ENCODE assay signal across 1 cellular context in genomic region chr1:160361814-160362167, GRCh38.
TF ChIP-seq lines count a peak whose summit lies in the region.

No MANE protein-coding gene starts in this region.

TF ChIP-seq in WTC11, 78 proteins besides CTCF, POLR2A, EP300 and RAD21 (continued from another document):
- TF ChIP-seq, protein P1, sequence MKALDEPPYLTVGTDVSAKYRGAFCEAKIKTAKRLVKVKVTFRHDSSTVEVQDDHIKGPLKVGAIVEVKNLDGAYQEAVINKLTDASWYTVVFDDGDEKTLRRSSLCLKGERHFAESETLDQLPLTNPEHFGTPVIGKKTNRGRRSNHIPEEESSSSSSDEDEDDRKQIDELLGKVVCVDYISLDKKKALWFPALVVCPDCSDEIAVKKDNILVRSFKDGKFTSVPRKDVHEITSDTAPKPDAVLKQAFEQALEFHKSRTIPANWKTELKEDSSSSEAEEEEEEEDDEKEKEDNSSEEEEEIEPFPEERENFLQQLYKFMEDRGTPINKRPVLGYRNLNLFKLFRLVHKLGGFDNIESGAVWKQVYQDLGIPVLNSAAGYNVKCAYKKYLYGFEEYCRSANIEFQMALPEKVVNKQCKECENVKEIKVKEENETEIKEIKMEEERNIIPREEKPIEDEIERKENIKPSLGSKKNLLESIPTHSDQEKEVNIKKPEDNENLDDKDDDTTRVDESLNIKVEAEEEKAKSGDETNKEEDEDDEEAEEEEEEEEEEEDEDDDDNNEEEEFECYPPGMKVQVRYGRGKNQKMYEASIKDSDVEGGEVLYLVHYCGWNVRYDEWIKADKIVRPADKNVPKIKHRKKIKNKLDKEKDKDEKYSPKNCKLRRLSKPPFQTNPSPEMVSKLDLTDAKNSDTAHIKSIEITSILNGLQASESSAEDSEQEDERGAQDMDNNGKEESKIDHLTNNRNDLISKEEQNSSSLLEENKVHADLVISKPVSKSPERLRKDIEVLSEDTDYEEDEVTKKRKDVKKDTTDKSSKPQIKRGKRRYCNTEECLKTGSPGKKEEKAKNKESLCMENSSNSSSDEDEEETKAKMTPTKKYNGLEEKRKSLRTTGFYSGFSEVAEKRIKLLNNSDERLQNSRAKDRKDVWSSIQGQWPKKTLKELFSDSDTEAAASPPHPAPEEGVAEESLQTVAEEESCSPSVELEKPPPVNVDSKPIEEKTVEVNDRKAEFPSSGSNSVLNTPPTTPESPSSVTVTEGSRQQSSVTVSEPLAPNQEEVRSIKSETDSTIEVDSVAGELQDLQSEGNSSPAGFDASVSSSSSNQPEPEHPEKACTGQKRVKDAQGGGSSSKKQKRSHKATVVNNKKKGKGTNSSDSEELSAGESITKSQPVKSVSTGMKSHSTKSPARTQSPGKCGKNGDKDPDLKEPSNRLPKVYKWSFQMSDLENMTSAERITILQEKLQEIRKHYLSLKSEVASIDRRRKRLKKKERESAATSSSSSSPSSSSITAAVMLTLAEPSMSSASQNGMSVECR (CRISPR knock-in tag; IDR thresholded peaks at IDR 0.05; ENCODE audit: borderline replicate concordance) = no peak
